ENCODE assay signal across 15 cellular contexts in genomic region chr3:12681089-12681488, GRCh38. TPM values are rescaled to one million over a fixed set of nuclear protein-coding genes. Genes with fewer than 3 reads are reported as not detected.
DNase-seq lines count a peak whose midpoint lies in the region; ATAC-seq and TF ChIP-seq lines count a peak whose summit lies in the region.
"Had no signal": no experiment of that assay in that cellular context is flagged by ENCODE, and none has a peak within 500 bp of the region (broad histone marks: within the 10 kb centered on the region; RNA-seq: fewer than 3 reads in every experiment).

No MANE protein-coding gene starts in this region.

- H3K14ac ChIP-seq in neuronal stem cell (ENCODE audit: low read length): no peak overlapping the region

- no peaks in the 10 kb centered on the region for H4K20me1 ChIP-seq in GM23248 (ENCODE audit: insufficient read depth)
- H4K20me1 ChIP-seq in mammary epithelial cell (ENCODE audit: insufficient read depth, low read length): no peaks in the 10 kb centered on the region

- in situ Hi-C loops in GM23248 (cut with MboI) (no loop called here), mammary epithelial cell (cut with MboI; ENCODE audit: low sequenced_read_pairs in 2 of 2) (no loop called here)

- H2BK12ac ChIP-seq in neuronal stem cell (ENCODE audit: low read length): no peak overlapping the region

- CTCF ChIA-PET in mammary epithelial cell (lab: Charles Lee; ENCODE audit: low non-redundant PET): interaction anchor here (0.6 kb wide), 1 partner anchor 135 kb away, joined by 4 read pairs; no protein-coding TSS in a partner anchor

- H3K27me3 ChIP-seq in ACC112 (ENCODE audit: insufficient read depth, low read length) (no peaks in the 10 kb centered on the region), GM23248 (replicated peaks; ENCODE audit: insufficient read depth) (no peaks in the 10 kb centered on the region), mammary epithelial cell (ENCODE audit: insufficient read depth, low read length) (no peaks in the 10 kb centered on the region), neuronal stem cell (ENCODE audit: control insufficient read depth in 3 of 3, insufficient read depth in 3 of 3, low read depth in 1 of 3, low read length in 3 of 3) (no peaks in the 10 kb centered on the region)

- 79 to 85% methylated on average over 3 of the region's 3 CpGs for WGBS in GM23248 (ENCODE audit: low coverage in 1 of 2, low lambda C conversion rate in 2 of 2, missing lambda C conversion rate in 2 of 2), 2 experiments
- WGBS in mammary epithelial cell (ENCODE audit: low coverage, missing lambda C conversion rate): 97% methylated on average over 3 of the region's 3 CpGs
- WGBS in neuronal stem cell (ENCODE audit: extremely low coverage in 2 of 2, insufficient read length in 2 of 2, insufficient replicate concordance in 1 of 2), 2 donors: no CpG with 5 or more reads among the region's 3 CpGs

- DNase-seq in GM23248 (peak; percentile 26), mammary epithelial cell (no peak), neuronal stem cell (ENCODE audit: low spot score) (no peak), T1000 (lab: John Stamatoyannopoulos, UW) (no peak), NCI-H1930 (lab: John Stamatoyannopoulos, UW) (no peak)
- DNase-seq: activated CD4-positive, alpha-beta T cell treated with anti-CD3 and anti-CD28 coated beads for 1 hour; activated naive CD4-positive, alpha-beta T cell treated with anti-CD3 and anti-CD28 coated beads, Interleukin-2, amount 10 ng/mL, durations not matched to agents 7 days and 5 days; effector CD4-positive, alpha-beta T cell; NCI-H1694; NK-92 treated with Interleukin-12 subunit alpha and Interleukin-12 subunit beta, amount 100 ng/mL, for 24 hours; SHP77 treated with DMSO at 0.1 percent for 48 hours had no signal

- peak overlapping the region; percentile 58 for H3K9ac ChIP-seq in GM23248
- no peak overlapping the region for H3K9ac ChIP-seq in mammary epithelial cell (ENCODE audit: insufficient read depth, low read length)
- H3K9ac ChIP-seq in neuronal stem cell (ENCODE audit: low read depth, low read length, poor library complexity): no peak overlapping the region

- no peak overlapping the region for H3K18ac ChIP-seq in neuronal stem cell (ENCODE audit: low read length)

- H2AFZ ChIP-seq in ACC112 (ENCODE audit: low read length, unreplicated experiment): peak overlapping the region; percentile 82
- peak overlapping the region; percentile 88 for H2AFZ ChIP-seq in GM23248
- peak overlapping the region; percentile 90 for H2AFZ ChIP-seq in mammary epithelial cell (ENCODE audit: low read depth, low read length)
- H2AFZ ChIP-seq in neuronal stem cell (ENCODE audit: low read length): peak overlapping the region; percentile 5

- no peaks in the 10 kb centered on the region for H3K79me2 ChIP-seq in ACC112 (ENCODE audit: control insufficient read depth, insufficient read depth, low read length, unreplicated experiment)
- H3K79me2 ChIP-seq in GM23248 (ENCODE audit: insufficient read depth): no peaks in the 10 kb centered on the region
- H3K79me2 ChIP-seq in mammary epithelial cell (ENCODE audit: insufficient read depth, low read length): no peaks in the 10 kb centered on the region

- no peak overlapping the region for H4K91ac ChIP-seq in neuronal stem cell (ENCODE audit: low read depth, low read length, poor library complexity)

- peaks cover 30% of the 10 kb centered on the region for H3F3A ChIP-seq in GM23248 (ENCODE audit: insufficient read depth)

- H3K23ac ChIP-seq in neuronal stem cell (ENCODE audit: low read depth, low read length, poor library complexity): no peak overlapping the region

- intact Hi-C loops in mammary epithelial cell (cut with micrococcal nuclease): loop anchor here (1.0 kb wide), 1 partner anchor 15 kb away; no protein-coding TSS in a partner anchor

- no peak overlapping the region for H2AK5ac ChIP-seq in neuronal stem cell (ENCODE audit: low read depth, low read length)

- H2BK120ac ChIP-seq in neuronal stem cell (ENCODE audit: low read depth, low read length): no peak overlapping the region

- no peak overlapping the region for H2BK15ac ChIP-seq in neuronal stem cell (ENCODE audit: low read length)

- H3K9me3 ChIP-seq in GM23248 (ENCODE audit: low read depth) (no peaks in the 10 kb centered on the region), mammary epithelial cell (replicated peaks; ENCODE audit: insufficient read depth, low read length) (no peaks in the 10 kb centered on the region), neuronal stem cell (replicated peaks in 1 of 2; ENCODE audit: control insufficient read depth in 2 of 2, insufficient read depth in 1 of 2, low read depth in 1 of 2, low read length in 2 of 2) (no peaks in the 10 kb centered on the region)
- H3K9me3 ChIP-seq: HAP-1 had no signal

- no peak overlapping the region for H2BK5ac ChIP-seq in neuronal stem cell (ENCODE audit: low read length)

- no peaks in the 10 kb centered on the region for H3K9me2 ChIP-seq in GM23248 (ENCODE audit: insufficient read depth)

- peaks cover 15% of the 10 kb centered on the region for H3K4me1 ChIP-seq in ACC112 (ENCODE audit: control insufficient read depth, insufficient read depth, low read length, unreplicated experiment)
- peaks cover 24% of the 10 kb centered on the region for H3K4me1 ChIP-seq in GM23248 (ENCODE audit: insufficient read depth)
- H3K4me1 ChIP-seq in mammary epithelial cell (ENCODE audit: insufficient read depth, low read length): peaks cover 24% of the 10 kb centered on the region
- H3K4me1 ChIP-seq in neuronal stem cell (ENCODE audit: control insufficient read depth in 2 of 2, insufficient read depth in 1 of 2, low read depth in 1 of 2, low read length in 2 of 2): peaks cover 0 to 2% of the 10 kb centered on the region in 2 donors
- H3K4me1 ChIP-seq: HAP-1 had no signal

- peak overlapping the region; percentile 39; the same call in 1 of the 2 replicates for H3K27ac ChIP-seq in ACC112 (ENCODE audit: low read depth, low read length)
- peak overlapping the region; percentile 90 for H3K27ac ChIP-seq in GM23248
- peak overlapping the region; percentile 23 for H3K27ac ChIP-seq in mammary epithelial cell (ENCODE audit: insufficient read depth, low read depth, low read length)
- H3K27ac ChIP-seq in neuronal stem cell (replicated peaks; ENCODE audit: low read length): no peak overlapping the region

- H3K4ac ChIP-seq in neuronal stem cell (ENCODE audit: low read length): no peak overlapping the region

- BruUV-seq in mammary epithelial cell (replicated peaks; lab: Mats Ljungman, UMichigan): no TSS peak

- TF ChIP-seq CTCF in mammary epithelial cell (conservative IDR thresholded peaks at IDR 0.05 in 1 of 2, IDR thresholded peaks at IDR 0.05 in 1 of 2; ENCODE audit: extremely low read depth in 1 of 2, insufficient read depth in 1 of 2, low read depth in 1 of 2, low read length in 2 of 2): no peak

- dilution Hi-C loops in mammary epithelial cell (cut with HindIII; ENCODE audit: low sequenced_read_pairs): loop anchor here (5.0 kb wide), 1 partner anchor 66 kb away; no protein-coding TSS in a partner anchor

- H3K79me1 ChIP-seq in neuronal stem cell (ENCODE audit: low read depth, low read length): no peaks in the 10 kb centered on the region

- no peak for ATAC-seq in GM21528 (IDR thresholded peaks at IDR 0.05; ENCODE audit: low FRiP score, unreplicated experiment)
- ATAC-seq in HG03354 (IDR thresholded peaks at IDR 0.05; ENCODE audit: poor library complexity, severe bottlenecking, unreplicated experiment): no peak

- no peaks in the 10 kb centered on the region for H3K36me3 ChIP-seq in ACC112 (ENCODE audit: insufficient read depth, low read length)
- H3K36me3 ChIP-seq in GM23248 (ENCODE audit: low read depth): no peaks in the 10 kb centered on the region
- H3K36me3 ChIP-seq in mammary epithelial cell (ENCODE audit: insufficient read depth, low read length): no peaks in the 10 kb centered on the region
- no peaks in the 10 kb centered on the region for H3K36me3 ChIP-seq in neuronal stem cell (replicated peaks in 1 of 2; ENCODE audit: control insufficient read depth in 2 of 2, insufficient read depth in 2 of 2, low read length in 2 of 2)
- H3K36me3 ChIP-seq: HAP-1 had no signal

- H4K8ac ChIP-seq in neuronal stem cell (ENCODE audit: low read depth, low read length): no peak overlapping the region

- H3K4me3 ChIP-seq in ACC112 (ENCODE audit: low read depth, low read length) (no peak overlapping the region), GM23248 (no peak overlapping the region), mammary epithelial cell (replicated peaks in 1 of 3; ENCODE audit: insufficient read depth in 1 of 3, low read depth in 2 of 3, low read length in 3 of 3) (no peak overlapping the region), neuronal stem cell (ENCODE audit: low read length in 2 of 2) (no peak overlapping the region)
- H3K4me3 ChIP-seq: HAP-1 had no signal

- H3K4me2 ChIP-seq in GM23248 (ENCODE audit: unreplicated experiment) (no peak overlapping the region), mammary epithelial cell (ENCODE audit: insufficient read depth, low read depth, low read length) (no peak overlapping the region), neuronal stem cell (ENCODE audit: insufficient read depth, low read length, poor library complexity, severe bottlenecking) (no peak overlapping the region)

RNA-seq across cellular contexts. Expression of gene RAF1, which starts 17.2 kb away (rescaled TPM):
- 87.4 and 91.6 TPM in 2 replicates for total RNA-seq in GM23248 (2014; rRNA removed; shearing (Covaris generic))
- polyA plus RNA-seq in GM23248 (2016; fragmentation: Nextera tagmentation; extraction: Ambion mirVana): 57.3 and 59.0 TPM in 2 replicates
- 10 to 100 TPM; 68.1 to 72.8 TPM for total RNA-seq in mammary epithelial cell
- polyA plus RNA-seq in mammary epithelial cell: 66.3 TPM
- 75.0 TPM for polyA minus RNA-seq in mammary epithelial cell
- polyA plus RNA-seq in neuronal stem cell (2013, experiment 1 of 2): 74.1 TPM
- 73.6 TPM for polyA plus RNA-seq in neuronal stem cell (2013, experiment 2 of 2)

Comparison
In these comparisons a context has a peak if more than half of its experiments do, and no peak if none do; other contexts are left out.
1. H2AFZ ChIP-seq: peak in every context shown above with its lines; median percentile 90 in mammary epithelial cell; 88 in GM23248; 82 in ACC112; 5 in neuronal stem cell.